In the genomic region with DNA sequence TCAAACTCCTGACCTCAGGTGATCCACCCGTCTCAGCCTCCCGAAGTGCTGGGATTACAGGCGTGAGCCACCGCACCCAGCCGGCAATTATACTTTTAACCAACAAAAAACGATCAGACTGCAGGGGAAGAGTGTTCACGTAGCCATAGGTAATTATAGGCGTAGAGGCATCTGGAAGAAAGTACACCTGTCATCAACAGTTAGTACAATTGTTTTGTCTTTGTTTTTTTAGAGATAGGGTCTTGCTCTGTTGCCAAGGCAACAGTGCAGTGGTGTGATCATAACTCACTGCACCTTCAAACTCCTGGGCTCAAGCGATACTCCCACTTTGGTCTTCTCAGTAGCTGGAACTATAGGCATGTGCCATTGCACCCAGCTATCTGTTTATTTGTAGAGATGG, we compare ENCODE assay signal across 25 cellular contexts.
"Had no signal": no experiment of that assay in that cellular context is flagged by ENCODE, and none has a peak within 500 bp of the region (broad histone marks: within the 10 kb centered on the region; RNA-seq: fewer than 3 reads in every experiment).

No MANE protein-coding gene starts in this region.

- H3K4me1 ChIP-seq: foreskin keratinocyte, tibial artery had no signal

- H3K27me3 ChIP-seq: brain microvascular endothelial cell, esophagus muscularis mucosa, foreskin keratinocyte, heart left ventricle, left lung, spleen, suprapubic skin had no signal

- H3K27ac ChIP-seq: brain microvascular endothelial cell, esophagus muscularis mucosa, foreskin keratinocyte, heart left ventricle, left lung, lower lobe of right lung, suprapubic skin, tibial artery had no signal

- H3K9me3 ChIP-seq: esophagus muscularis mucosa, heart left ventricle, left lung, lower lobe of right lung, spleen, suprapubic skin, tibial artery had no signal

- DNase-seq: activated CD4-positive, alpha-beta T cell treated with anti-CD3 and anti-CD28 coated beads for 4 hours; activated CD4-positive, alpha-beta T cell treated with anti-CD3 and anti-CD28 coated beads, Interleukin-2, amount 50 U/mL, for 4 hours; activated CD8-positive, alpha-beta memory T cell treated with anti-CD3 and anti-CD28 coated beads, Interleukin-2, amount 50 U/mL, for 4 hours; activated gamma-delta T cell; activated naive CD4-positive, alpha-beta T cell treated with anti-CD3 and anti-CD28 coated beads, Interleukin-2, amount 50 U/mL, for 16 hours; activated T-cell treated with anti-CD3 and anti-CD28 coated beads, Interleukin-2, amount 50 U/mL, for 24 hours; amniotic stem cell; brain microvascular endothelial cell; dermis blood vessel endothelial cell; effector CD4-positive, alpha-beta T cell; foreskin keratinocyte; heart left ventricle; immature natural killer cell; left lung; lower lobe of right lung; mesenchymal stem cell; posterior cingulate gyrus; right cardiac atrium; spleen; stimulated activated naive CD4-positive, alpha-beta T cell; tibial artery had no signal

- H3K27me3 Mint-ChIP-seq: activated T-cell treated with anti-CD3 and anti-CD28 coated beads, Interleukin-2, amount 50 U/mL, for 24 hours; natural killer cell treated with Interleukin-12 subunit alpha and Interleukin-12 subunit beta and Interleukin-15 and Interleukin-18, amount 100 ng/mL, for 72 hours had no signal

- H3K36me3 Mint-ChIP-seq: natural killer cell treated with Interleukin-12 subunit alpha and Interleukin-12 subunit beta and Interleukin-15 and Interleukin-18, amount 100 ng/mL, for 72 hours had no signal

- H3K4me3 ChIP-seq: esophagus muscularis mucosa, heart left ventricle, left lung, lower lobe of right lung, spleen, suprapubic skin, tibial artery had no signal

- H3K27ac Mint-ChIP-seq: activated T-cell treated with anti-CD3 and anti-CD28 coated beads, Interleukin-2, amount 50 U/mL, for 24 hours; natural killer cell treated with Interleukin-12 subunit alpha and Interleukin-12 subunit beta and Interleukin-15 and Interleukin-18, amount 100 ng/mL, for 72 hours had no signal

- FAIRE-seq: astrocyte had no signal

- H3K4me3 Mint-ChIP-seq: activated T-cell treated with anti-CD3 and anti-CD28 coated beads, Interleukin-2, amount 50 U/mL, for 24 hours; immature natural killer cell; natural killer cell treated with Interleukin-12 subunit alpha and Interleukin-12 subunit beta and Interleukin-15 and Interleukin-18, amount 100 ng/mL, for 72 hours had no signal

- H3K9me3 Mint-ChIP-seq: immature natural killer cell; natural killer cell treated with Interleukin-12 subunit alpha and Interleukin-12 subunit beta and Interleukin-15 and Interleukin-18, amount 100 ng/mL, for 72 hours had no signal

- H3K36me3 ChIP-seq: brain microvascular endothelial cell, esophagus muscularis mucosa, heart left ventricle, left lung, suprapubic skin, tibial artery had no signal

- ATAC-seq: foreskin keratinocyte; heart left ventricle; left lung; lower lobe of right lung; natural killer cell treated with Interleukin-12 subunit alpha and Interleukin-12 subunit beta and Interleukin-15 and Interleukin-18, amount 100 ng/mL, for 72 hours; right cardiac atrium had no signal
